Comparison of ENCODE assay signal across 8 cellular contexts in the genomic region with DNA sequence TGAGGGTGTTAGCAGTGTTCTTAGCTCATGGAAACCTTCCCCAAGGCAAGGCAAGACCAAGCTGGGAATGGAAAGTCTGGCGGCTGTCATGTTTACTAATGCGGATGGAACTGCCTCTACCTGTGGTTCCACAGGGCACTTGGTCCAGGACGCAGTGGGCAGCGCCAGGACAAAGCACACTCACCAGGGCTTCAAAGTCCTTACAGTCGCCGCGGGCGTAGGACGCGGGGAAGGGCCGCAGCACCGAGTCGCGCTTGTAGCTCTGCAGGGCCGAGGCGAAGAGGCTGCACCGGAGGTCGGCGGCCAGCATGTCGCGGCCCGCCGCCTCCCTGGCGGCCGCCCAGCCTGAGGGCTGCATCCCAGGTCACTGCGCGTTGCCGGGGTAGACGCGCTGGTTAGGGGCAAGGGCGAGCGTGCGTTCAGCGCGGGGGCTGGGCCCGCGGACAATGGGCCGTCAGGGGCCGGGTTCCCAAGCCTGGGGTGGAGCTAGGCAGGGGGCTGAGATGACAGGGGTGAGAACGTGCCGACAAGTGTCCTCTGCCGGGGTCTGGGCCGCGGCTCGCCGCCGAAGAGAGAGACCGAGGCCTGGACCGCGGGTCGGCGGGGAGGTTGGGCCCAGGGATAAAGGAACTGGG. TPM values are rescaled to one million over a fixed set of nuclear protein-coding genes. Genes with fewer than 3 reads are reported as not detected.
DNase-seq lines count a peak whose midpoint lies in the region; ATAC-seq and TF ChIP-seq lines count a peak whose summit lies in the region.

No MANE protein-coding gene starts in this region.

- peak overlapping the region; percentile 73 for H3K27ac Mint-ChIP-seq in activated T-helper 1 cell treated with anti-CD3 and anti-CD28 coated beads, Interleukin-12 subunit alpha, Interleukin-12 subunit beta, Interleukin-2, Interleukin-4 antibody, amounts not matched to agents 30 ng/mL and 10 ng/mL and 1 ng/mL, durations not matched to agents 14 hours and 24 hours and 36 hours

- peak overlapping the region; percentile 69 for H3K27ac ChIP-seq in HUES48 (ENCODE audit: low read depth, low read length)

- no peaks in the 10 kb centered on the region for H3K9me3 ChIP-seq in HUES48 (ENCODE audit: control insufficient read depth, insufficient read depth, low read length)

- no peaks in the 10 kb centered on the region for H3K36me3 ChIP-seq in HUES48 (ENCODE audit: control insufficient read depth, insufficient read depth, low read length)

- peaks cover 14% of the 10 kb centered on the region for H3K27me3 ChIP-seq in HUES48 (ENCODE audit: control insufficient read depth, insufficient read depth, low read length)

- peaks cover 9% of the 10 kb centered on the region for H3K36me3 Mint-ChIP-seq in activated T-helper 1 cell treated with anti-CD3 and anti-CD28 coated beads, Interleukin-12 subunit alpha, Interleukin-12 subunit beta, Interleukin-2, Interleukin-4 antibody, amounts not matched to agents 30 ng/mL and 10 ng/mL and 1 ng/mL, durations not matched to agents 14 hours and 24 hours and 36 hours (ENCODE audit: low read depth)

- ATAC-seq in GM21515 (IDR thresholded peaks at IDR 0.05; ENCODE audit: unreplicated experiment) (peak; percentile 19), omental fat pad (ENCODE audit: low FRiP score) (peak; percentile 66)

- H3K4me3 ChIP-seq in HUES48 (ENCODE audit: low read depth, low read length) = peak overlapping the region; percentile 66

- intact Hi-C loops in activated T-helper 1 cell treated with anti-CD3 and anti-CD28 coated beads, Interleukin-12 subunit alpha, Interleukin-12 subunit beta, Interleukin-2, Interleukin-4 antibody, amounts not matched to agents 30 ng/mL and 10 ng/mL and 1 ng/mL, durations not matched to agents 14 hours and 24 hours and 36 hours (cut with micrococcal nuclease) = loop anchor here (1.0 to 5.0 kb wide), 7 partner anchors 10 to 461 kb away; a partner anchor contains a TSS
- intact Hi-C loops in head of caudate nucleus (cut with DNase I) = no loop called here

- peak overlapping the region; percentile 86 for H3K4me3 Mint-ChIP-seq in activated T-helper 1 cell treated with anti-CD3 and anti-CD28 coated beads, Interleukin-12 subunit alpha, Interleukin-12 subunit beta, Interleukin-2, Interleukin-4 antibody, amounts not matched to agents 30 ng/mL and 10 ng/mL and 1 ng/mL, durations not matched to agents 14 hours and 24 hours and 36 hours

- DNase-seq in NCI-H1105 treated with DMSO at 0.1 percent for 48 hours (lab: John Stamatoyannopoulos, UW) (peak; percentile 50), NCI-H1105 (lab: John Stamatoyannopoulos, UW) (no peak), head of caudate nucleus (peak in 32 of 42 donors; percentile 13 to 65 (median 36)), omental fat pad (ENCODE audit: low spot score) (no peak), GF-D8 (lab: John Stamatoyannopoulos, UW) (no peak)
- peak; percentile 34 for DNase-seq in activated T-helper 1 cell treated with anti-CD3 and anti-CD28 coated beads, Interleukin-12 subunit alpha, Interleukin-12 subunit beta, Interleukin-2, Interleukin-4 antibody, amounts not matched to agents 30 ng/mL and 10 ng/mL and 1 ng/mL, durations not matched to agents 14 hours and 24 hours and 36 hours (ENCODE audit: low spot score)

- peak overlapping the region; percentile 22; the same call in 1 of the 2 replicates for H3K9ac ChIP-seq in HUES48 (ENCODE audit: low read depth, low read length)

- peaks cover 12% of the 10 kb centered on the region for H3K4me1 ChIP-seq in HUES48 (ENCODE audit: control insufficient read depth, insufficient read depth, low read length)

- H3K27me3 Mint-ChIP-seq in activated T-helper 1 cell treated with anti-CD3 and anti-CD28 coated beads, Interleukin-12 subunit alpha, Interleukin-12 subunit beta, Interleukin-2, Interleukin-4 antibody, amounts not matched to agents 30 ng/mL and 10 ng/mL and 1 ng/mL, durations not matched to agents 14 hours and 24 hours and 36 hours (ENCODE audit: insufficient read depth) = no peaks in the 10 kb centered on the region

- H3K4me1 Mint-ChIP-seq in activated T-helper 1 cell treated with anti-CD3 and anti-CD28 coated beads, Interleukin-12 subunit alpha, Interleukin-12 subunit beta, Interleukin-2, Interleukin-4 antibody, amounts not matched to agents 30 ng/mL and 10 ng/mL and 1 ng/mL, durations not matched to agents 14 hours and 24 hours and 36 hours (ENCODE audit: low read depth) = peaks cover 27% of the 10 kb centered on the region

- no peaks in the 10 kb centered on the region for H3K9me3 Mint-ChIP-seq in activated T-helper 1 cell treated with anti-CD3 and anti-CD28 coated beads, Interleukin-12 subunit alpha, Interleukin-12 subunit beta, Interleukin-2, Interleukin-4 antibody, amounts not matched to agents 30 ng/mL and 10 ng/mL and 1 ng/mL, durations not matched to agents 14 hours and 24 hours and 36 hours

- no peak for TF ChIP-seq CTCF in omental fat pad (IDR thresholded peaks at IDR 0.05)

RNA-seq across cellular contexts. Expression of a gene that starts 0.5 kb away (rescaled TPM):
- 12.4 and 14.0 TPM in 2 replicates for total RNA-seq in activated T-helper 1 cell treated with anti-CD3 and anti-CD28 coated beads, Interleukin-12 subunit alpha, Interleukin-12 subunit beta, Interleukin-2, Interleukin-4 antibody, amounts not matched to agents 30 ng/mL and 10 ng/mL and 1 ng/mL, durations not matched to agents 14 hours and 24 hours and 36 hours
- total RNA-seq in omental fat pad = 10 to 100 TPM in 1 of 4 donors, 1 to 10 TPM in 3; 5.6 to 11.0 (median 7.5) TPM

RNA-seq across cellular contexts. Expression of a gene that starts 9.7 kb away (rescaled TPM):
- not detected in 2 replicates for total RNA-seq in activated T-helper 1 cell treated with anti-CD3 and anti-CD28 coated beads, Interleukin-12 subunit alpha, Interleukin-12 subunit beta, Interleukin-2, Interleukin-4 antibody, amounts not matched to agents 30 ng/mL and 10 ng/mL and 1 ng/mL, durations not matched to agents 14 hours and 24 hours and 36 hours
- total RNA-seq in omental fat pad = not detected

RNA-seq across cellular contexts. Expression of a gene that starts 18.3 kb away (rescaled TPM):
- total RNA-seq in activated T-helper 1 cell treated with anti-CD3 and anti-CD28 coated beads, Interleukin-12 subunit alpha, Interleukin-12 subunit beta, Interleukin-2, Interleukin-4 antibody, amounts not matched to agents 30 ng/mL and 10 ng/mL and 1 ng/mL, durations not matched to agents 14 hours and 24 hours and 36 hours = not detected in 2 replicates
- not detected for total RNA-seq in omental fat pad

Comparison
In these comparisons a context has a peak if more than half of its experiments do, and no peak if none do; other contexts are left out.
1. DNase-seq: peak in NCI-H1105 treated with DMSO at 0.1 percent for 48 hours (single experiment), activated T-helper 1 cell treated with anti-CD3 and anti-CD28 coated beads, Interleukin-12 subunit alpha, Interleukin-12 subunit beta, Interleukin-2, Interleukin-4 antibody, amounts not matched to agents 30 ng/mL and 10 ng/mL and 1 ng/mL, durations not matched to agents 14 hours and 24 hours and 36 hours (single experiment) and head of caudate nucleus (32 of 42); none in NCI-H1105 (single experiment), omental fat pad (single experiment) and GF-D8 (single experiment).